ENCODE assay signal across 25 cellular contexts in the genomic region with DNA sequence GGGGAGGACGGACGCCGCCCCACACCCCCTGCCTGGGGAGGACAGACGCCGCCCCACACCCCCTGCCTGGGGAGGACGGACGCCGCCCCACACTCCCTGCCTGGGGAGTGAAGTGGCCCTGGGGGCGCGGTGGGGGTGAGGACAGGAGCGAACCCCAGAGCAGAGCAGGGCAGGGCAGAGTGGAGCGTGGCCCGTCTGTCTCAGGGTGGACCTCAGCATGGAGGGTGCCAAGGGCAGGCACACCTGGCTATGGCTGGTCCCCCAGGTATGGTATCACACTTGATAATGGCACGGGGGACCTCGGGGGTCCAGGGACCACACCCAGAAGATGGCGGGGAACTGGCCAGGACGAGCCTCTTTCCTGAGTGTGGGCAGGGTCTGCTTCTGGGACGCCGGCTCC. TPM values are rescaled to one million over a fixed set of nuclear protein-coding genes. Genes with fewer than 3 reads are reported as not detected.
DNase-seq lines count a peak whose midpoint lies in the region; ATAC-seq and TF ChIP-seq lines count a peak whose summit lies in the region.
"Had no signal": no experiment of that assay in that cellular context is flagged by ENCODE, and none has a peak within 500 bp of the region (broad histone marks: within the 10 kb centered on the region; RNA-seq: fewer than 3 reads in every experiment).

No MANE protein-coding gene starts in this region.

- no peak overlapping the region for H3K4me3 Mint-ChIP-seq in natural killer cell treated with Interleukin-12 subunit alpha and Interleukin-12 subunit beta and Interleukin-15 and Interleukin-18, amount 100 ng/mL, for 72 hours
- no peak overlapping the region for H3K4me3 Mint-ChIP-seq in natural killer cell
- H3K4me3 Mint-ChIP-seq: CD4-positive, CD25-positive, alpha-beta regulatory T cell; IgD-negative memory B cell had no signal

- no peak overlapping the region for H3K27ac Mint-ChIP-seq in natural killer cell treated with Interleukin-12 subunit alpha and Interleukin-12 subunit beta and Interleukin-15 and Interleukin-18, amount 100 ng/mL, for 72 hours
- no peak overlapping the region for H3K27ac Mint-ChIP-seq in natural killer cell
- H3K27ac Mint-ChIP-seq: CD4-positive, CD25-positive, alpha-beta regulatory T cell; IgD-negative memory B cell had no signal

- WGBS in esophagus squamous epithelium, 2 donors = 95% methylated on average over 4 of the region's 19 CpGs; no CpG with 5 or more reads in 1 of the 2 donors

- H3K4me3 ChIP-seq in left lung (no peak overlapping the region), esophagus squamous epithelium (no peak overlapping the region)

- no peak for TF ChIP-seq POLR2A in esophagus squamous epithelium (IDR thresholded peaks at IDR 0.05)

- no peak for ATAC-seq in natural killer cell treated with Interleukin-12 subunit alpha and Interleukin-12 subunit beta and Interleukin-15 and Interleukin-18, amount 100 ng/mL, for 72 hours
- no peak for ATAC-seq in natural killer cell
- no peak for ATAC-seq in left lung
- no peak for ATAC-seq in sciatic nerve
- no peak for ATAC-seq in HG02852 (IDR thresholded peaks at IDR 0.05; ENCODE audit: unreplicated experiment)
- ATAC-seq: Panc1 had no signal

- H3K4me1 ChIP-seq in left lung (peaks cover 0 to 5% of the 10 kb centered on the region in 2 donors), esophagus squamous epithelium (peaks cover 0 to 3% (median 0%) of the 10 kb centered on the region in 3 donors)

- peak; percentile 40 for DNase-seq in natural killer cell treated with Interleukin-12 subunit alpha and Interleukin-12 subunit beta and Interleukin-15 and Interleukin-18, amount 100 ng/mL, for 72 hours (ENCODE audit: low spot score)
- DNase-seq in natural killer cell (no peak), left lung (peak; percentile 17 to 70), sciatic nerve (ENCODE audit: low spot score) (peak; percentile 35), cortex of kidney (lab: John Stamatoyannopoulos, UW) (no peak), esophagus squamous epithelium (lab: John Stamatoyannopoulos, UW) (no peak)
- DNase-seq: CD4-positive, CD25-positive, alpha-beta regulatory T cell; DMS153; DND-41; HCEC 1CT; MM.1S; NCI-H1694; NCI-H2029 treated with DMSO at 0.1 percent for 48 hours; NCI-H2171; NCI-H226; NCI-H510A; NCI-H69; SHP77 treated with DMSO at 0.1 percent for 48 hours had no signal

- TF ChIP-seq CTCF in natural killer cell (IDR thresholded peaks at IDR 0.05) = no peak
- TF ChIP-seq CTCF in left lung (IDR thresholded peaks at IDR 0.05) = no peak
- no peak for TF ChIP-seq CTCF in esophagus squamous epithelium (IDR thresholded peaks at IDR 0.05)

- H3K36me3 Mint-ChIP-seq in natural killer cell treated with Interleukin-12 subunit alpha and Interleukin-12 subunit beta and Interleukin-15 and Interleukin-18, amount 100 ng/mL, for 72 hours = no peaks in the 10 kb centered on the region
- H3K36me3 Mint-ChIP-seq in natural killer cell = no peaks in the 10 kb centered on the region
- H3K36me3 Mint-ChIP-seq: IgD-negative memory B cell had no signal

- no peaks in the 10 kb centered on the region for H3K9me3 Mint-ChIP-seq in natural killer cell treated with Interleukin-12 subunit alpha and Interleukin-12 subunit beta and Interleukin-15 and Interleukin-18, amount 100 ng/mL, for 72 hours
- H3K9me3 Mint-ChIP-seq in natural killer cell = no peaks in the 10 kb centered on the region
- H3K9me3 Mint-ChIP-seq: IgD-negative memory B cell had no signal

- H3K9me3 ChIP-seq in left lung (no peaks in the 10 kb centered on the region), esophagus squamous epithelium (no peaks in the 10 kb centered on the region)

- H3K27me3 Mint-ChIP-seq in natural killer cell treated with Interleukin-12 subunit alpha and Interleukin-12 subunit beta and Interleukin-15 and Interleukin-18, amount 100 ng/mL, for 72 hours = no peaks in the 10 kb centered on the region
- no peaks in the 10 kb centered on the region for H3K27me3 Mint-ChIP-seq in natural killer cell (ENCODE audit: low read depth in 2 of 2)
- H3K27me3 Mint-ChIP-seq: CD4-positive, CD25-positive, alpha-beta regulatory T cell; IgD-negative memory B cell had no signal

- H3K27ac ChIP-seq in left lung (no peak overlapping the region), esophagus squamous epithelium (no peak overlapping the region)
- H3K27ac ChIP-seq: HL-60, KMS-11, RWPE1 had no signal

- intact Hi-C loops in natural killer cell (cut with micrococcal nuclease) (no loop called here), left lung (cut with DNase I) (no loop called here), sciatic nerve (cut with DNase I) (no loop called here), esophagus squamous epithelium (cut with DNase I) (no loop called here)

- H3K4me1 Mint-ChIP-seq in natural killer cell treated with Interleukin-12 subunit alpha and Interleukin-12 subunit beta and Interleukin-15 and Interleukin-18, amount 100 ng/mL, for 72 hours (ENCODE audit: low read depth in 2 of 2) = peaks cover 0 to 13% of the 10 kb centered on the region in 2 donors
- H3K4me1 Mint-ChIP-seq in natural killer cell = peaks cover 6 to 22% of the 10 kb centered on the region in 2 donors

- H3K27me3 ChIP-seq in left lung (no peaks in the 10 kb centered on the region), esophagus squamous epithelium (no peaks in the 10 kb centered on the region)

- H3K36me3 ChIP-seq in left lung = peaks cover 0 to 100% of the 10 kb centered on the region in 2 donors
- peaks cover 21 to 100% (median 49%) of the 10 kb centered on the region in 3 donors for H3K36me3 ChIP-seq in esophagus squamous epithelium

RNA-seq across cellular contexts. Expression of gene LRPAP1, which starts 9.6 kb away (rescaled TPM):
- total RNA-seq in natural killer cell treated with Interleukin-12 subunit alpha and Interleukin-12 subunit beta and Interleukin-15 and Interleukin-18, amount 100 ng/mL, for 72 hours = 100 to 1,000 TPM; 101 to 118 TPM
- 10 to 100 TPM; 85.4 to 93.4 (median 87.3) TPM for total RNA-seq in natural killer cell
- total RNA-seq in left lung = 100 to 1,000 TPM; 192 to 218 TPM
- total RNA-seq in sciatic nerve = 105 TPM
- total RNA-seq in esophagus squamous epithelium = 100 to 1,000 TPM in 3 of 4 donors, 10 to 100 TPM in 1; 76.6 to 166 (median 126) TPM

RNA-seq across cellular contexts. Expression of gene DOK7, which starts 59.5 kb away (rescaled TPM):
- total RNA-seq in natural killer cell treated with Interleukin-12 subunit alpha and Interleukin-12 subunit beta and Interleukin-15 and Interleukin-18, amount 100 ng/mL, for 72 hours = under 1 TPM in 1 of 2 donors, not detected in 1; 0.17 TPM
- 1 to 10 TPM; 1.3 to 2.9 (median 1.6) TPM for total RNA-seq in natural killer cell
- total RNA-seq in left lung = 1 to 10 TPM; 1.6 to 6.3 TPM
- not detected for total RNA-seq in sciatic nerve
- total RNA-seq in esophagus squamous epithelium = under 1 TPM in 2 of 4 donors, not detected in 2; 0.26 to 0.45 TPM
- total RNA-seq: CD4-positive, CD25-positive, alpha-beta regulatory T cell; H1 had no signal

Comparison
In these comparisons a context has a peak if more than half of its experiments do, and no peak if none do; other contexts are left out.
1. DNase-seq: peak in natural killer cell treated with Interleukin-12 subunit alpha and Interleukin-12 subunit beta and Interleukin-15 and Interleukin-18, amount 100 ng/mL, for 72 hours (single experiment), left lung (2 of 2) and sciatic nerve (single experiment); none in natural killer cell (single experiment), cortex of kidney (single experiment) and esophagus squamous epithelium (single experiment).